Comparison of ENCODE assay signal across 1 cellular context in genomic region chr9:76858248-76858647, GRCh38. TPM values are rescaled to one million over a fixed set of nuclear protein-coding genes. Genes with fewer than 3 reads are reported as not detected.
"Had no signal": no experiment of that assay in that cellular context is flagged by ENCODE, and none has a peak within 500 bp of the region (broad histone marks: within the 10 kb centered on the region; RNA-seq: fewer than 3 reads in every experiment).

No MANE protein-coding gene starts in this region.

RNA-seq across cellular contexts. Expression of gene PRUNE2, which starts 47.7 kb away (rescaled TPM):
- polyA plus RNA-seq: naive thymus-derived CD4-positive, alpha-beta T cell had no signal
